ENCODE assay signal across 22 cellular contexts in the genomic region with DNA sequence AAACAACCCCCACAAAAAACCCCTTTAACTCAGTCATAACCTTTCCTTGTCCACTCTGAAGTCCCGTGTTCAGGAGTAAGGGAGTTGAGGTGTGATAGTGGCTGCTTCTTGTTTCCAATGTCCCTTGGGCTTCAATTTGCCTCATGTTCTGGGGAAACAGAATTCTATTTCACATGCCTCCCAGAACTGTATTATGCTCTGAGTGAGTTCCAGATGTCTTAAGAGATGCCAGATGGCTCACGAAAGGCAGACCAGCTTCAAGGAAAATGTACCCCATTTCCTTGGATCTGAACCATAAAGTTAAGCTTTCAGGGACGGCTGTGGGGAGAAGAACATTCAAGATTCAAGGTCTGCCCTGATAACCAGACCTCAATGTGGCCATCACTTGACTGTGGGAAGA. TPM values are rescaled to one million over a fixed set of nuclear protein-coding genes. Genes with fewer than 3 reads are reported as not detected.
"Had no signal": no experiment of that assay in that cellular context is flagged by ENCODE, and none has a peak within 500 bp of the region (broad histone marks: within the 10 kb centered on the region; RNA-seq: fewer than 3 reads in every experiment).

No MANE protein-coding gene starts in this region.

- H3K27ac ChIP-seq: colonic mucosa, esophagus squamous epithelium, sigmoid colon, stomach had no signal

- H3K9me3 Mint-ChIP-seq: nephron progenitor cell had no signal

- H3K4me1 ChIP-seq: esophagus squamous epithelium, sigmoid colon, stomach had no signal

- DNase-seq: colonic mucosa; dermis blood vessel endothelial cell; esophagus squamous epithelium; mammary epithelial cell; naive thymus-derived CD4-positive, alpha-beta T cell; nephron progenitor cell; sigmoid colon; stimulated activated CD4-positive, alpha-beta T cell treated with anti-CD3 and anti-CD28 coated beads, Interleukin-12 subunit alpha, Interleukin-12 subunit beta, amount 100 ng/mL, for 4 hours; stimulated activated naive CD4-positive, alpha-beta T cell; stomach; substantia nigra; trophoblast cell had no signal

- H3K4me1 Mint-ChIP-seq: naive thymus-derived CD4-positive, alpha-beta T cell; nephron progenitor cell had no signal

- H3K4me3 Mint-ChIP-seq: naive thymus-derived CD4-positive, alpha-beta T cell; nephron progenitor cell had no signal

- H3K9me3 ChIP-seq: colonic mucosa, esophagus squamous epithelium, sigmoid colon, stomach had no signal

- H3K4me3 ChIP-seq: colonic mucosa, esophagus squamous epithelium, sigmoid colon, skin epidermis, stomach had no signal

- H3K36me3 Mint-ChIP-seq: naive thymus-derived CD4-positive, alpha-beta T cell had no signal

- ATAC-seq: left lobe of liver; naive thymus-derived CD4-positive, alpha-beta T cell had no signal

- H3K36me3 ChIP-seq: colonic mucosa, esophagus squamous epithelium, sigmoid colon, stomach had no signal

- H3K27ac Mint-ChIP-seq: naive thymus-derived CD4-positive, alpha-beta T cell; nephron progenitor cell had no signal

- H3K27me3 ChIP-seq: colonic mucosa, esophagus squamous epithelium, sigmoid colon, stomach had no signal

RNA-seq across cellular contexts. Expression of a gene that starts 42.5 kb away (rescaled TPM):
- total RNA-seq: cerebellum; colonic mucosa; dermis blood vessel endothelial cell; esophagus squamous epithelium; frontal cortex; kidney epithelial cell; left lobe of liver; mammary epithelial cell; mesenteric fat pad; mononuclear cell; naive thymus-derived CD4-positive, alpha-beta T cell; omental fat pad; pulmonary artery endothelial cell; sigmoid colon; stomach; urinary bladder had no signal
